Comparison of ENCODE assay signal across 28 cellular contexts in the genomic region with DNA sequence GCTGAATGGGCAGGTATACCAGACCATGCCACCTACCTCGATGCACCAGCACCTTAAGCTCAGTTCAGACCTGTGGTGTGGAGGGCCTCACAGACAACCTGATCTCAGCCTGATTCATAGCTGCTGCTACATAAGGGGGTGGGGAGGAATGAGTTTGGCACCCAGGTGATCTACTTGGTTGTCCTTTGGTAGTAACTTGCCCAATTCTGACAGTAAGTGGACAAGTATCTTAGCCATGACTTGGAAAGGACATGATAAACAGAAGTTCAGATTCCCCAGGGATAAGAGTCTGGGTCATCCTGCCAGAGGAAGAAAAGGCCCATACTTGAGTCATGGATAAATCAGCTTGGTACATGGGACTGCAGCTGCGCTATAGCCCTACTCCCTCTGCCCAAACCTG. TPM values are rescaled to one million over a fixed set of nuclear protein-coding genes. Genes with fewer than 3 reads are reported as not detected.
"Had no signal": no experiment of that assay in that cellular context is flagged by ENCODE, and none has a peak within 500 bp of the region (broad histone marks: within the 10 kb centered on the region; RNA-seq: fewer than 3 reads in every experiment).

No MANE protein-coding gene starts in this region.

- H3K4me3 Mint-ChIP-seq: mesothelial cell of epicardium; naive B cell; natural killer cell treated with Interleukin-12 subunit alpha and Interleukin-12 subunit beta and Interleukin-15 and Interleukin-18, amount 100 ng/mL, for 72 hours; neural crest cell; stimulated activated effector memory CD8-positive, alpha-beta T cell treated with anti-CD3 and anti-CD28 coated beads, Interleukin-12 subunit alpha, Interleukin-12 subunit beta, amount 100 ng/mL, for 72 hours had no signal

- H3K4me1 ChIP-seq: esophagus squamous epithelium, gastrocnemius medialis, prostate gland, right atrium auricular region, stomach, thyroid gland, vagina had no signal

- DNase-seq: dermis blood vessel endothelial cell; effector memory CD4-positive, alpha-beta T cell; erythroblast; esophagus squamous epithelium; foreskin fibroblast; gastrocnemius medialis; head of caudate nucleus; mesenchymal stem cell; mucosa of descending colon; naive B cell; stimulated activated CD4-positive, alpha-beta T cell treated with anti-CD3 and anti-CD28 coated beads, Interleukin-2, amount 100 ng/mL, for 24 hours; stimulated activated CD4-positive, alpha-beta T cell treated with anti-CD3 and anti-CD28 coated beads, Interleukin-4, amount 100 ng/mL, for 24 hours; stimulated activated naive CD4-positive, alpha-beta T cell treated with Interleukin-2 at 50 U/mL for 16 hours; stomach; thyroid gland had no signal

- H3K4me1 Mint-ChIP-seq: mesothelial cell of epicardium; naive B cell; neural crest cell; stimulated activated effector memory CD8-positive, alpha-beta T cell treated with anti-CD3 and anti-CD28 coated beads, Interleukin-12 subunit alpha, Interleukin-12 subunit beta, amount 100 ng/mL, for 72 hours had no signal

- H3K36me3 ChIP-seq: esophagus squamous epithelium, gastrocnemius medialis, prostate gland, right atrium auricular region, thyroid gland, vagina had no signal

- H3K27me3 ChIP-seq: esophagus squamous epithelium, gastrocnemius medialis, right atrium auricular region, stomach, thyroid gland, vagina had no signal

- H3K9me3 ChIP-seq: esophagus squamous epithelium, gastrocnemius medialis, mucosa of descending colon, prostate gland, thyroid gland, vagina had no signal

- FAIRE-seq: endothelial cell of umbilical vein, keratinocyte had no signal

- H3K27ac ChIP-seq: coronary artery, esophagus squamous epithelium, gastrocnemius medialis, prostate gland, right atrium auricular region, stomach, thyroid gland, vagina had no signal

- H3K36me3 Mint-ChIP-seq: naive B cell; natural killer cell treated with Interleukin-12 subunit alpha and Interleukin-12 subunit beta and Interleukin-15 and Interleukin-18, amount 100 ng/mL, for 72 hours; stimulated activated effector memory CD8-positive, alpha-beta T cell treated with anti-CD3 and anti-CD28 coated beads, Interleukin-12 subunit alpha, Interleukin-12 subunit beta, amount 100 ng/mL, for 72 hours had no signal

- H3K27me3 Mint-ChIP-seq: naive B cell; natural killer cell treated with Interleukin-12 subunit alpha and Interleukin-12 subunit beta and Interleukin-15 and Interleukin-18, amount 100 ng/mL, for 72 hours had no signal

- H3K4me3 ChIP-seq: coronary artery, esophagus squamous epithelium, gastrocnemius medialis, lung, mucosa of descending colon, prostate gland, right atrium auricular region, stomach, thyroid gland, vagina had no signal

- H3K27ac Mint-ChIP-seq: mesothelial cell of epicardium; naive B cell; natural killer cell treated with Interleukin-12 subunit alpha and Interleukin-12 subunit beta and Interleukin-15 and Interleukin-18, amount 100 ng/mL, for 72 hours; stimulated activated effector memory CD8-positive, alpha-beta T cell treated with anti-CD3 and anti-CD28 coated beads, Interleukin-12 subunit alpha, Interleukin-12 subunit beta, amount 100 ng/mL, for 72 hours had no signal

RNA-seq across cellular contexts. Expression of gene SOHLH2, which starts 28.4 kb away (rescaled TPM):
- total RNA-seq: esophagus squamous epithelium; left lobe of liver; natural killer cell treated with Interleukin-12 subunit alpha and Interleukin-12 subunit beta and Interleukin-15 and Interleukin-18, amount 100 ng/mL, for 72 hours; vagina had no signal
- polyA plus RNA-seq: keratinocyte, liver had no signal

RNA-seq across cellular contexts. Expression of gene CCDC169, which starts 54.9 kb away (rescaled TPM):
- total RNA-seq: natural killer cell treated with Interleukin-12 subunit alpha and Interleukin-12 subunit beta and Interleukin-15 and Interleukin-18, amount 100 ng/mL, for 72 hours; vagina had no signal
- polyA plus RNA-seq: liver had no signal
